ENCODE assay signal across 7 cellular contexts in the genomic region with DNA sequence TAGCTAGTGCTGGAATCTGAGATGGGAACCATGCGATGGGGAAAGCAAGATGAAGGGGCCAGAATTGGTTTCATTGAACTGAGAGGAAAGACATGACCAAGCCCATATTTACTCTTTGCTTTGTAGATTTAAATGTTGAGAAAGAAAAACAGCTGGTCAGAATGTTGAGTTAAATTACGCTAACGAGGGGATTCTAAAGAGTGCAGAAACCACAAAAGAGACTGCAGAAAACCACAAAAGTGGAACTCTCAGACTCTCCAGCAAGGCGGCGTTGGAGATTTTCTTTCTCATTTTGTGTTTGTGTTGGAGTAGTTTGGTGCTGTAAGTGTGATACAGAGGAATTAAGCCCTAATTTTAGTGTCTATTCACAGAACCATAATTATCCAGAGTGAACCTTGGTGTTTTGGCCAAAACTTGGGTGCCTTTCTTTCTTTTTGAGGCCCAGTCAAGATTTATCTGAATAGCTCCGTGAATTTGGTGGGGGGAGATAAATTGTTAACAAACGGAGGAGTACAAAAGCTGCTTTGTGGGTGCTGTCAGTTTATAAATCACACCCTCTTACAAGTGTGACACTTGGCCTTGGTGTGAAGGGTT. TPM values are rescaled to one million over a fixed set of nuclear protein-coding genes. Genes with fewer than 3 reads are reported as not detected.
DNase-seq lines count a peak whose midpoint lies in the region; ATAC-seq and TF ChIP-seq lines count a peak whose summit lies in the region.

No MANE protein-coding gene starts in this region.

- TF ChIP-seq EP300 in esophagus muscularis mucosa (IDR thresholded peaks at IDR 0.05) = no peak

- peaks cover 3% of the 10 kb centered on the region for H3K4me1 ChIP-seq in HEK293 (ENCODE audit: control insufficient read depth, insufficient read depth, low read length)
- H3K4me1 ChIP-seq in esophagus muscularis mucosa = peaks cover 48 to 96% (median 84%) of the 10 kb centered on the region in 4 donors
- H3K4me1 ChIP-seq in smooth muscle cell (ENCODE audit: low read depth) = peaks cover 19% of the 10 kb centered on the region

- no peaks in the 10 kb centered on the region for H3K9me3 ChIP-seq in HEK293 (ENCODE audit: control insufficient read depth, insufficient read depth, low read depth, low read length)
- H3K9me3 ChIP-seq in esophagus muscularis mucosa = no peaks in the 10 kb centered on the region
- H3K9me3 ChIP-seq in smooth muscle cell (replicated peaks; ENCODE audit: low read depth) = no peaks in the 10 kb centered on the region
- no peaks in the 10 kb centered on the region for H3K9me3 ChIP-seq in WERI-Rb-1 (ENCODE audit: severe bottlenecking)

- DNase-seq in RWPE1 (ENCODE audit: low spot score) (no peak), esophagus muscularis mucosa (ENCODE audit: extremely low spot score) (no peak), smooth muscle cell (lab: John Stamatoyannopoulos, UW; ENCODE audit: unreplicated experiment) (no peak), germinal center (ENCODE audit: low spot score) (no peak), WERI-Rb-1 (no peak)

- H3K4me3 ChIP-seq in HEK293 (ENCODE audit: low read depth, low read length) (no peak overlapping the region), esophagus muscularis mucosa (no peak overlapping the region), smooth muscle cell (no peak overlapping the region), WERI-Rb-1 (ENCODE audit: low read depth, low read length) (no peak overlapping the region)

- H3K36me3 ChIP-seq in HEK293 (ENCODE audit: control insufficient read depth in 2 of 2, insufficient read depth in 1 of 2, low read length in 2 of 2) (peaks cover 87 to 91% of the 10 kb centered on the region in 2 experiments), esophagus muscularis mucosa (peaks cover 0 to 48% (median 26%) of the 10 kb centered on the region in 4 donors), smooth muscle cell (ENCODE audit: low read depth) (no peaks in the 10 kb centered on the region), WERI-Rb-1 (peaks cover 88% of the 10 kb centered on the region)

- no peak for TF ChIP-seq CTCF in HEK293 (tag by site-specific recombination; IDR thresholded peaks at IDR 0.05)
- TF ChIP-seq CTCF in RWPE1 (conservative IDR thresholded peaks at IDR 0.05; ENCODE audit: low read depth) = no peak
- no peak for TF ChIP-seq CTCF in esophagus muscularis mucosa (IDR thresholded peaks at IDR 0.05)
- no peak for TF ChIP-seq CTCF in smooth muscle cell (IDR thresholded peaks at IDR 0.05; ENCODE audit: borderline replicate concordance, insufficient read depth, poor library complexity, severe bottlenecking)
- TF ChIP-seq CTCF in WERI-Rb-1 (IDR thresholded peaks at IDR 0.05; ENCODE audit: low read depth, low read length) = no peak

- WGBS in esophagus muscularis mucosa = 68% methylated on average over 7 of the region's 7 CpGs
- 17% methylated on average over 7 of the region's 7 CpGs for WGBS in smooth muscle cell (ENCODE audit: low lambda C conversion rate)

- H3K79me2 ChIP-seq in smooth muscle cell (ENCODE audit: low read depth) = no peaks in the 10 kb centered on the region

- H4K20me1 ChIP-seq in smooth muscle cell (ENCODE audit: low read depth) = peaks cover 23% of the 10 kb centered on the region

- H2AFZ ChIP-seq in smooth muscle cell (ENCODE audit: low read depth) = no peak overlapping the region

- H3K27ac ChIP-seq in HEK293 (ENCODE audit: extremely low read depth, low read depth, low read length) (0 out of 2 replicates have a peak overlapping the region, but pooled peaks have one; percentile 44), RWPE1 (peak overlapping the region; percentile 81), esophagus muscularis mucosa (replicated peaks in 1 of 4) (peak overlapping the region; percentile 81 to 90 (median 85)), smooth muscle cell (ENCODE audit: low read depth) (peak overlapping the region; percentile 77), WERI-Rb-1 (no peak overlapping the region)

- H3K9ac ChIP-seq in smooth muscle cell (ENCODE audit: low read depth) = no peak overlapping the region

- no peak for ATAC-seq in GM21381 (IDR thresholded peaks at IDR 0.05; ENCODE audit: unreplicated experiment)

- CTCF ChIA-PET in HEK293 (lab: Yijun Ruan, JAX) = interaction anchor here (0.6 to 2.6 kb wide), 8 partner anchors 15 to 359 kb away, joined by 3 to 8 read pairs (median 5); no protein-coding TSS in a partner anchor
- CTCF ChIA-PET in RWPE1 (lab: Yijun Ruan, JAX) = interaction anchor here (0.5 to 0.7 kb wide), 3 partner anchors 17 to 732 kb away, joined by 3 read pairs; no protein-coding TSS in a partner anchor

- POLR2A ChIA-PET in HEK293 (lab: Yijun Ruan, JAX) (interaction anchor here (0.8 to 1.2 kb wide), 2 partner anchors 27 to 120 kb away, joined by 3 to 4 read pairs; no protein-coding TSS in a partner anchor), RWPE1 (lab: Yijun Ruan, JAX; ENCODE audit: low non-redundant PET) (interaction anchor here (0.6 kb wide), 2 partner anchors 92 to 120 kb away, joined by 3 to 5 read pairs; no protein-coding TSS in a partner anchor)

- intact Hi-C loops in esophagus muscularis mucosa (cut with DNase I) = no loop called here

- H3F3A ChIP-seq in smooth muscle cell (ENCODE audit: low read depth) = peaks cover 12% of the 10 kb centered on the region

- no peaks in the 10 kb centered on the region for H3K27me3 ChIP-seq in esophagus muscularis mucosa
- H3K27me3 ChIP-seq in smooth muscle cell (ENCODE audit: low read depth) = no peaks in the 10 kb centered on the region
- no peaks in the 10 kb centered on the region for H3K27me3 ChIP-seq in WERI-Rb-1 (ENCODE audit: insufficient read depth, low read depth, severe bottlenecking)

- TF ChIP-seq POLR2A in esophagus muscularis mucosa (IDR thresholded peaks at IDR 0.05; ENCODE audit: low read depth) = no peak

- H3K4me2 ChIP-seq in smooth muscle cell = peak overlapping the region; percentile 75

TF ChIP-seq in HEK293, 187 proteins besides CTCF, POLR2A, EP300 and RAD21:
- TF ChIP-seq SETDB1 (IDR thresholded peaks at IDR 0.05; ENCODE audit: insufficient read length, low read length) (no peak), PRDM6 (tag by site-specific recombination; IDR thresholded peaks at IDR 0.05) (0 out of 2 replicates have a peak, but pooled peaks have one; percentile 15)

RNA-seq across cellular contexts. Expression of gene SAE1, which starts 26.3 kb away (rescaled TPM):
- 100 to 1,000 TPM; 130 to 143 (median 136) TPM for total RNA-seq in esophagus muscularis mucosa
- 65.9 and 67.4 TPM in 2 replicates for total RNA-seq in smooth muscle cell
- 70.8 and 89.4 TPM in 2 replicates for polyA plus RNA-seq in smooth muscle cell

RNA-seq across cellular contexts. Expression of gene ZC3H4, which starts 43.4 kb away (rescaled TPM):
- total RNA-seq in esophagus muscularis mucosa (10 to 100 TPM; 26.2 to 34.7 (median 30.2) TPM), smooth muscle cell (6.6 and 9.3 TPM in 2 replicates)
- polyA plus RNA-seq in smooth muscle cell = 1.9 and 3.5 TPM in 2 replicates
